Comparison of ENCODE assay signal across 8 cellular contexts in the genomic region with DNA sequence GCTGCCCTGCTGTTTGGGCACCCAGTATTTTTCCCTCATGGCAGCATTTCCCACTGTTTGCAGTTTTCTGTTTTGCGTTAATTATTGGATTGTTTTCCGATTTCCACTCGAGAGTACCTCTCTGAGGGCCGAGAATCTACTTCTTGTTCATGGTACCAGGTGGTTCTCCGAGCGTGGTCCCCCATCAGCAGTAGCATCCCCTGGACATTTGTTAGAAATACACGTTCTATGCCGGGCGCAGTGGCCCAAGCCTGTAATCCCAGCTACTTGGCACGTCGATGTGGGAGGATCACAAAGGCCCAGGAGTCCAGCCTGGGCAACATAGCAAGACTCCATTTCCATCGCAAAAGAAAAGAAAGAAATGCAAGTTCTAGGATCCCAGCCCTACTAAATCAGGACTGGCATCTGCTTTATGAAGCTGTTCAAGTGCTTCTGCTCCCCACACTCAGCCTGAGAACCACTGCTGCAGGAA. TPM values are rescaled to one million over a fixed set of nuclear protein-coding genes. Genes with fewer than 3 reads are reported as not detected.
DNase-seq lines count a peak whose midpoint lies in the region; ATAC-seq and TF ChIP-seq lines count a peak whose summit lies in the region.

No MANE protein-coding gene starts in this region.

- peaks cover 14% of the 10 kb centered on the region for H3F3A ChIP-seq in MM.1S (ENCODE audit: insufficient read depth, low read length)

- DNase-seq in MM.1S = no peak
- no peak for DNase-seq in dorsolateral prefrontal cortex
- DNase-seq in natural killer cell treated with Interleukin-12 subunit alpha and Interleukin-12 subunit beta and Interleukin-15 and Interleukin-18, amount 100 ng/mL, for 72 hours (ENCODE audit: low spot score) = no peak
- no peak for DNase-seq in NCI-H1092 treated with DMSO at 0.1 percent for 48 hours (lab: John Stamatoyannopoulos, UW)
- DNase-seq in posterior cingulate gyrus = no peak

- peaks cover 8 to 56% (median 52%) of the 10 kb centered on the region in 11 experiments; a peak in 21 of 22 replicates for H4K20me1 ChIP-seq in BLaER1 treated with 17β-estradiol and CSF1 and Interleukin-3, amounts not matched to agents 10 nM and 100 nM
- H4K20me1 ChIP-seq in MM.1S (ENCODE audit: insufficient read depth, low read length) = peaks cover 3% of the 10 kb centered on the region; the same call in 1 of the 2 replicates

- H3K79me2 ChIP-seq in MM.1S (ENCODE audit: low read length) = peaks cover 68% of the 10 kb centered on the region

- H3K9me3 Mint-ChIP-seq in natural killer cell treated with Interleukin-12 subunit alpha and Interleukin-12 subunit beta and Interleukin-15 and Interleukin-18, amount 100 ng/mL, for 72 hours = no peaks in the 10 kb centered on the region

- peaks cover 11% of the 10 kb centered on the region for H3K36me3 Mint-ChIP-seq in natural killer cell treated with Interleukin-12 subunit alpha and Interleukin-12 subunit beta and Interleukin-15 and Interleukin-18, amount 100 ng/mL, for 72 hours

- H3K36me3 ChIP-seq in BLaER1 treated with 17β-estradiol and CSF1 and Interleukin-3, amounts not matched to agents 10 nM and 100 nM = peaks cover 41 to 47% (median 45%) of the 10 kb centered on the region in 11 experiments
- H3K36me3 ChIP-seq in MM.1S (replicated peaks; ENCODE audit: insufficient read depth, low read length) = peaks cover 30% of the 10 kb centered on the region

- no peaks in the 10 kb centered on the region for H3K27me3 Mint-ChIP-seq in natural killer cell treated with Interleukin-12 subunit alpha and Interleukin-12 subunit beta and Interleukin-15 and Interleukin-18, amount 100 ng/mL, for 72 hours

- H3K4me3 ChIP-seq in BLaER1 treated with 17β-estradiol and CSF1 and Interleukin-3, amounts not matched to agents 10 nM and 100 nM = peak overlapping the region; percentile 80 to 99 (median 96)
- peak overlapping the region; percentile 77 for H3K4me3 ChIP-seq in MM.1S (ENCODE audit: low read length)
- H3K4me3 ChIP-seq in dorsolateral prefrontal cortex = peak overlapping the region; percentile 63 to 98 (median 89)

- H3K9me3 ChIP-seq in BLaER1 treated with 17β-estradiol and CSF1 and Interleukin-3, amounts not matched to agents 10 nM and 100 nM (replicated peaks in 1 of 11) = no peaks in the 10 kb centered on the region
- no peaks in the 10 kb centered on the region for H3K9me3 ChIP-seq in MM.1S (replicated peaks; ENCODE audit: insufficient read depth, low read length)

- intact Hi-C loops in dorsolateral prefrontal cortex (cut with DNase I) (no loop called here), posterior cingulate gyrus (cut with DNase I) (no loop called here)

- H3K27ac ChIP-seq in BLaER1 treated with 17β-estradiol and CSF1 and Interleukin-3, amounts not matched to agents 10 nM and 100 nM = peak overlapping the region; percentile 56 to 95 (median 89); a peak in 21 of 22 replicates
- H3K27ac ChIP-seq in MM.1S (ENCODE audit: low read length) (peak overlapping the region; percentile 36; the same call in 1 of the 2 replicates), dorsolateral prefrontal cortex (peak overlapping the region in 49 of 59 donors; percentile 41 to 99 (median 93))

- peaks cover 13 to 15% of the 10 kb centered on the region in 2 donors for H3K4me1 Mint-ChIP-seq in natural killer cell treated with Interleukin-12 subunit alpha and Interleukin-12 subunit beta and Interleukin-15 and Interleukin-18, amount 100 ng/mL, for 72 hours (ENCODE audit: low read depth in 2 of 2)

- H3K4me1 ChIP-seq in BLaER1 treated with 17β-estradiol and CSF1 and Interleukin-3, amounts not matched to agents 10 nM and 100 nM = peaks cover 23 to 45% (median 35%) of the 10 kb centered on the region in 10 experiments
- peaks cover 14% of the 10 kb centered on the region for H3K4me1 ChIP-seq in MM.1S (ENCODE audit: low read length)

- no peaks in the 10 kb centered on the region for H3K27me3 ChIP-seq in BLaER1 treated with 17β-estradiol and CSF1 and Interleukin-3, amounts not matched to agents 10 nM and 100 nM
- H3K27me3 ChIP-seq in MM.1S (replicated peaks; ENCODE audit: insufficient read depth, low read length) (no peaks in the 10 kb centered on the region), dorsolateral prefrontal cortex (no peaks in the 10 kb centered on the region)

- TF ChIP-seq CTCF in MM.1S (IDR thresholded peaks at IDR 0.05; ENCODE audit: low read length) = no peak
- no peak for TF ChIP-seq CTCF in dorsolateral prefrontal cortex (IDR thresholded peaks at IDR 0.05 in 54 of 56, conservative IDR thresholded peaks at IDR 0.05 in 2 of 56; ENCODE audit: low read depth in 1 of 56, partially characterized antibody in 56 of 56)

- peak overlapping the region; percentile 76 to 98 (median 93) for H3K4me2 ChIP-seq in BLaER1 treated with 17β-estradiol and CSF1 and Interleukin-3, amounts not matched to agents 10 nM and 100 nM
- H3K4me2 ChIP-seq in MM.1S (ENCODE audit: low read depth, low read length) = peak overlapping the region; percentile 70

- no peak for ATAC-seq in natural killer cell treated with Interleukin-12 subunit alpha and Interleukin-12 subunit beta and Interleukin-15 and Interleukin-18, amount 100 ng/mL, for 72 hours
- no peak for ATAC-seq in HG03521 (IDR thresholded peaks at IDR 0.05; ENCODE audit: unreplicated experiment)
- no peak for ATAC-seq in GM18502 (IDR thresholded peaks at IDR 0.05; ENCODE audit: poor library complexity, unreplicated experiment)

- H2AFZ ChIP-seq in MM.1S (ENCODE audit: low read length) = peak overlapping the region; percentile 66

- peak overlapping the region; percentile 87 to 97 (median 93) for H3K9ac ChIP-seq in BLaER1 treated with 17β-estradiol and CSF1 and Interleukin-3, amounts not matched to agents 10 nM and 100 nM
- peak overlapping the region; percentile 88 for H3K9ac ChIP-seq in MM.1S (ENCODE audit: low read length)

- peak overlapping the region; percentile 62 to 91 for H3K27ac Mint-ChIP-seq in natural killer cell treated with Interleukin-12 subunit alpha and Interleukin-12 subunit beta and Interleukin-15 and Interleukin-18, amount 100 ng/mL, for 72 hours

- no peaks in the 10 kb centered on the region for H3K9me2 ChIP-seq in MM.1S (replicated peaks; ENCODE audit: insufficient read depth, low read length)

- H3K4me3 Mint-ChIP-seq in natural killer cell treated with Interleukin-12 subunit alpha and Interleukin-12 subunit beta and Interleukin-15 and Interleukin-18, amount 100 ng/mL, for 72 hours = peak overlapping the region; percentile 87

RNA-seq across cellular contexts. Expression of gene RRP1, which starts 0.7 kb away (rescaled TPM):
- total RNA-seq in dorsolateral prefrontal cortex = 10 to 100 TPM; 22.5 to 48.3 (median 31.5) TPM
- 10 to 100 TPM; 35.5 to 89.9 TPM for total RNA-seq in natural killer cell treated with Interleukin-12 subunit alpha and Interleukin-12 subunit beta and Interleukin-15 and Interleukin-18, amount 100 ng/mL, for 72 hours

RNA-seq across cellular contexts. Expression of gene CSTB, which starts 14.0 kb away (rescaled TPM):
- total RNA-seq in dorsolateral prefrontal cortex = 10 to 100 TPM; 21.2 to 46.5 (median 30.9) TPM
- total RNA-seq in natural killer cell treated with Interleukin-12 subunit alpha and Interleukin-12 subunit beta and Interleukin-15 and Interleukin-18, amount 100 ng/mL, for 72 hours = 10 to 100 TPM; 15.3 to 15.4 TPM

Comparison
In these comparisons a context has a peak if more than half of its experiments do, and no peak if none do; other contexts are left out.
1. H3K27ac ChIP-seq: peak in every context shown above with its lines; median percentile 93 in dorsolateral prefrontal cortex; 89 in BLaER1 treated with 17β-estradiol and CSF1 and Interleukin-3, amounts not matched to agents 10 nM and 100 nM; 36 in MM.1S.